In the genomic region with DNA sequence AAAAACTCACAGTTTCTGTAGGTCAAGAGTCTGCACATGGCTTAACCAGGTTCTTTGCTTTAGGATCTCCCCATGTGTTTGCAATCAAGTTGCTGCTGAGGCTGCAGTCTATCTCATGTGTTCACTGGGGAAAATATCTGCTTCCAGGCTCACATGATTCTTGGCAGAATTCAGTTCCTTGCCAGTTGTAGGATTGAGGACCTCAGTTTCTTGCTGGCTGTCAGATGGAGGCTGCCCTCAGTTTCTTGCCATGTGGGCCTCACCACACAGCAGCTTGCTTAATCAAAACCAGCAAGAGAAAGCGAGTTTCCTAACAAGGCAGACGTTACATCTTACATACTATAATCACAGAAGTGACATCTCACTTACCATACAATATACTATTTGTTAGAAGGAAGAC, we compare ENCODE assay signal across 13 cellular contexts.
"Had no signal": no experiment of that assay in that cellular context is flagged by ENCODE, and none has a peak within 500 bp of the region (broad histone marks: within the 10 kb centered on the region; RNA-seq: fewer than 3 reads in every experiment).

No MANE protein-coding gene starts in this region.

- DNase-seq: activated CD4-positive, alpha-beta T cell treated with anti-CD3 and anti-CD28 coated beads for 48 hours; activated CD8-positive, alpha-beta memory T cell treated with anti-CD3 and anti-CD28 coated beads for 24 hours; brain microvascular endothelial cell; kidney; left ventricle myocardium superior; nephron progenitor cell; psoas muscle; right lobe of liver; spleen; stimulated activated CD4-positive, alpha-beta T cell treated with anti-CD3 and anti-CD28 coated beads, Interleukin-1b, Interleukin-23, amount 100 ng/mL, for 48 hours; upper lobe of left lung had no signal

- ATAC-seq: left ventricle myocardium superior; psoas muscle; stimulated activated memory B cell treated with anti-CD40 and anti-IgM and Interleukin-4, amounts not matched to agents 10 μg/mL and 1 μg/mL and 100 μg/mL, for 72 hours; WTC11 had no signal
